ENCODE assay signal across 18 cellular contexts in genomic region chr3:38190481-38190881, GRCh38. TPM values are rescaled to one million over a fixed set of nuclear protein-coding genes. Genes with fewer than 3 reads are reported as not detected.
A peak's percentile ranks its signal among the peaks of the same experiment; 100 is the strongest.
DNase-seq lines count a peak whose midpoint lies in the region; ATAC-seq and TF ChIP-seq lines count a peak whose summit lies in the region.
"Had no signal": no experiment of that assay in that cellular context is flagged by ENCODE, and none has a peak within 500 bp of the region (broad histone marks: within the 10 kb centered on the region; RNA-seq: fewer than 3 reads in every experiment).

No MANE protein-coding gene starts in this region.

- H3K36me3 Mint-ChIP-seq in activated naive CD8-positive, alpha-beta T cell treated with anti-CD3 and anti-CD28 coated beads, Interleukin-2, amount 10 ng/mL, durations not matched to agents 7 days and 5 days: peaks cover 43% of the 10 kb centered on the region
- peaks cover 35% of the 10 kb centered on the region for H3K36me3 Mint-ChIP-seq in activated naive CD8-positive, alpha-beta T cell treated with anti-CD3 and anti-CD28 coated beads for 36 hours
- peaks cover 38% of the 10 kb centered on the region for H3K36me3 Mint-ChIP-seq in activated CD8-positive, alpha-beta T cell treated with anti-CD3 and anti-CD28 coated beads for 36 hours (ENCODE audit: low read depth)
- peaks cover 59% of the 10 kb centered on the region for H3K36me3 Mint-ChIP-seq in stimulated activated effector memory CD8-positive, alpha-beta T cell treated with anti-CD3 and anti-CD28 coated beads, Interleukin-12 subunit alpha, Interleukin-12 subunit beta, amount 100 ng/mL, for 72 hours

- peaks cover 0 to 11% (median 0%) of the 10 kb centered on the region in 4 donors for H3K4me1 ChIP-seq in esophagus muscularis mucosa

- H3K4me3 Mint-ChIP-seq in activated naive CD8-positive, alpha-beta T cell treated with anti-CD3 and anti-CD28 coated beads, Interleukin-2, amount 10 ng/mL, durations not matched to agents 7 days and 5 days: no peak overlapping the region
- no peak overlapping the region for H3K4me3 Mint-ChIP-seq in activated naive CD8-positive, alpha-beta T cell treated with anti-CD3 and anti-CD28 coated beads for 36 hours
- no peak overlapping the region for H3K4me3 Mint-ChIP-seq in activated CD8-positive, alpha-beta T cell treated with anti-CD3 and anti-CD28 coated beads for 36 hours
- H3K4me3 Mint-ChIP-seq in stimulated activated effector memory CD8-positive, alpha-beta T cell treated with anti-CD3 and anti-CD28 coated beads, Interleukin-12 subunit alpha, Interleukin-12 subunit beta, amount 100 ng/mL, for 72 hours: no peak overlapping the region
- H3K4me3 Mint-ChIP-seq: CD8-positive, alpha-beta T cell had no signal

- H3K27ac Mint-ChIP-seq in activated naive CD8-positive, alpha-beta T cell treated with anti-CD3 and anti-CD28 coated beads, Interleukin-2, amount 10 ng/mL, durations not matched to agents 7 days and 5 days: peak overlapping the region; percentile 26
- H3K27ac Mint-ChIP-seq in activated naive CD8-positive, alpha-beta T cell treated with anti-CD3 and anti-CD28 coated beads for 36 hours: no peak overlapping the region
- H3K27ac Mint-ChIP-seq in activated CD8-positive, alpha-beta T cell treated with anti-CD3 and anti-CD28 coated beads for 36 hours: no peak overlapping the region
- no peak overlapping the region for H3K27ac Mint-ChIP-seq in stimulated activated effector memory CD8-positive, alpha-beta T cell treated with anti-CD3 and anti-CD28 coated beads, Interleukin-12 subunit alpha, Interleukin-12 subunit beta, amount 100 ng/mL, for 72 hours
- H3K27ac Mint-ChIP-seq: CD8-positive, alpha-beta T cell had no signal

- peak; percentile 54 for ATAC-seq in activated naive CD8-positive, alpha-beta T cell treated with anti-CD3 and anti-CD28 coated beads, Interleukin-2, amount 10 ng/mL, durations not matched to agents 7 days and 5 days (ENCODE audit: low read depth)
- peak; percentile 47 for ATAC-seq in activated CD8-positive, alpha-beta T cell treated with anti-CD3 and anti-CD28 coated beads for 36 hours
- peak; percentile 86 for ATAC-seq in stimulated activated effector memory CD8-positive, alpha-beta T cell treated with anti-CD3 and anti-CD28 coated beads, Interleukin-12 subunit alpha, Interleukin-12 subunit beta, amount 100 ng/mL, for 72 hours
- ATAC-seq in GM18907 (IDR thresholded peaks at IDR 0.05; ENCODE audit: unreplicated experiment) (no peak), HG02870 (IDR thresholded peaks at IDR 0.05; ENCODE audit: unreplicated experiment) (no peak)
- ATAC-seq: CD8-positive, alpha-beta T cell; HepG2 had no signal

- no peak for TF ChIP-seq POLR2A in esophagus muscularis mucosa (IDR thresholded peaks at IDR 0.05; ENCODE audit: low read depth)

- CTCF ChIA-PET in activated CD8-positive, alpha-beta T cell treated with anti-CD3 and anti-CD28 coated beads for 36 hours (lab: Charles Lee): interaction anchor here (0.9 to 2.1 kb wide), 5 partner anchors 9 to 465 kb away, joined by 3 to 6 read pairs (median 5); no protein-coding TSS in a partner anchor

- no peaks in the 10 kb centered on the region for H3K27me3 ChIP-seq in esophagus muscularis mucosa

- peaks cover 10% of the 10 kb centered on the region for H3K4me1 Mint-ChIP-seq in activated naive CD8-positive, alpha-beta T cell treated with anti-CD3 and anti-CD28 coated beads, Interleukin-2, amount 10 ng/mL, durations not matched to agents 7 days and 5 days
- H3K4me1 Mint-ChIP-seq in activated naive CD8-positive, alpha-beta T cell treated with anti-CD3 and anti-CD28 coated beads for 36 hours: peaks cover 4% of the 10 kb centered on the region
- H3K4me1 Mint-ChIP-seq in activated CD8-positive, alpha-beta T cell treated with anti-CD3 and anti-CD28 coated beads for 36 hours (ENCODE audit: low read depth): peaks cover 2% of the 10 kb centered on the region
- H3K4me1 Mint-ChIP-seq in stimulated activated effector memory CD8-positive, alpha-beta T cell treated with anti-CD3 and anti-CD28 coated beads, Interleukin-12 subunit alpha, Interleukin-12 subunit beta, amount 100 ng/mL, for 72 hours: no peaks in the 10 kb centered on the region

- H3K9me3 ChIP-seq in esophagus muscularis mucosa: no peaks in the 10 kb centered on the region

- no peak for DNase-seq in activated naive CD8-positive, alpha-beta T cell treated with anti-CD3 and anti-CD28 coated beads, Interleukin-2, amount 10 ng/mL, durations not matched to agents 7 days and 5 days
- no peak for DNase-seq in activated naive CD8-positive, alpha-beta T cell treated with anti-CD3 and anti-CD28 coated beads for 36 hours
- no peak for DNase-seq in activated CD8-positive, alpha-beta T cell treated with anti-CD3 and anti-CD28 coated beads for 36 hours
- DNase-seq in epithelial cell of esophagus (ENCODE audit: low read depth): peak; percentile 66
- no peak for DNase-seq in stimulated activated effector memory CD8-positive, alpha-beta T cell treated with anti-CD3 and anti-CD28 coated beads, Interleukin-12 subunit alpha, Interleukin-12 subunit beta, amount 100 ng/mL, for 72 hours (ENCODE audit: low spot score in 2 of 2)
- DNase-seq in esophagus muscularis mucosa (ENCODE audit: extremely low spot score): no peak
- DNase-seq: CD8-positive, alpha-beta T cell; DND-41; GDM1; Karpas-422; NCI-H1417 treated with DMSO at 0.1 percent for 48 hours; NCI-H2029; NCI-H2171 treated with DMSO at 0.1 percent for 48 hours; NCI-H774; PC-9 had no signal

- no peak overlapping the region for H3K27ac ChIP-seq in esophagus muscularis mucosa (replicated peaks in 1 of 4)
- H3K27ac ChIP-seq: PC-9 had no signal

- no peak for TF ChIP-seq CTCF in activated CD8-positive, alpha-beta T cell treated with anti-CD3 and anti-CD28 coated beads for 36 hours (IDR thresholded peaks at IDR 0.05)
- TF ChIP-seq CTCF in epithelial cell of esophagus (IDR thresholded peaks at IDR 0.05; ENCODE audit: insufficient read depth, low read depth, low read length, missing control alignments) (no peak), esophagus muscularis mucosa (IDR thresholded peaks at IDR 0.05) (no peak)

- H3K4me3 ChIP-seq in epithelial cell of esophagus (ENCODE audit: low read length) (no peak overlapping the region), esophagus muscularis mucosa (no peak overlapping the region)
- H3K4me3 ChIP-seq: PC-9 had no signal

- no peaks in the 10 kb centered on the region for H3K27me3 Mint-ChIP-seq in activated naive CD8-positive, alpha-beta T cell treated with anti-CD3 and anti-CD28 coated beads, Interleukin-2, amount 10 ng/mL, durations not matched to agents 7 days and 5 days
- H3K27me3 Mint-ChIP-seq in activated naive CD8-positive, alpha-beta T cell treated with anti-CD3 and anti-CD28 coated beads for 36 hours: no peaks in the 10 kb centered on the region
- H3K27me3 Mint-ChIP-seq in activated CD8-positive, alpha-beta T cell treated with anti-CD3 and anti-CD28 coated beads for 36 hours: no peaks in the 10 kb centered on the region

- TF ChIP-seq EP300 in esophagus muscularis mucosa (IDR thresholded peaks at IDR 0.05): no peak

- intact Hi-C loops in activated CD8-positive, alpha-beta T cell treated with anti-CD3 and anti-CD28 coated beads for 36 hours (cut with micrococcal nuclease): no loop called here
- intact Hi-C loops in esophagus muscularis mucosa (cut with DNase I): no loop called here

- peaks cover 4 to 23% (median 10%) of the 10 kb centered on the region in 4 donors for H3K36me3 ChIP-seq in esophagus muscularis mucosa

- POLR2A ChIA-PET in activated naive CD8-positive, alpha-beta T cell treated with anti-CD3 and anti-CD28 coated beads, Interleukin-2, amount 10 ng/mL, durations not matched to agents 7 days and 5 days (lab: Charles Lee): interaction anchor here (3.4 kb wide), 1 partner anchor 25 kb away, joined by 18 read pairs; the partner anchor contains the start of gene OXSR1
- POLR2A ChIA-PET in activated CD8-positive, alpha-beta T cell treated with anti-CD3 and anti-CD28 coated beads for 36 hours (lab: Charles Lee): interaction anchor here (0.9 to 1.1 kb wide), 2 partner anchors 9 to 26 kb away, joined by 3 to 4 read pairs; no protein-coding TSS in a partner anchor

- H3K9me3 Mint-ChIP-seq in activated naive CD8-positive, alpha-beta T cell treated with anti-CD3 and anti-CD28 coated beads, Interleukin-2, amount 10 ng/mL, durations not matched to agents 7 days and 5 days: peaks cover 2% of the 10 kb centered on the region
- no peaks in the 10 kb centered on the region for H3K9me3 Mint-ChIP-seq in activated naive CD8-positive, alpha-beta T cell treated with anti-CD3 and anti-CD28 coated beads for 36 hours
- no peaks in the 10 kb centered on the region for H3K9me3 Mint-ChIP-seq in activated CD8-positive, alpha-beta T cell treated with anti-CD3 and anti-CD28 coated beads for 36 hours
- no peaks in the 10 kb centered on the region for H3K9me3 Mint-ChIP-seq in stimulated activated effector memory CD8-positive, alpha-beta T cell treated with anti-CD3 and anti-CD28 coated beads, Interleukin-12 subunit alpha, Interleukin-12 subunit beta, amount 100 ng/mL, for 72 hours

RNA-seq across cellular contexts. Expression of gene OXSR1, which starts 25.1 kb away (rescaled TPM):
- 10 to 100 TPM; 54.0 to 55.0 TPM for total RNA-seq in activated naive CD8-positive, alpha-beta T cell treated with anti-CD3 and anti-CD28 coated beads, Interleukin-2, amount 10 ng/mL, durations not matched to agents 7 days and 5 days
- total RNA-seq in activated naive CD8-positive, alpha-beta T cell treated with anti-CD3 and anti-CD28 coated beads for 36 hours: 10 to 100 TPM; 57.3 to 59.9 TPM
- total RNA-seq in activated CD8-positive, alpha-beta T cell treated with anti-CD3 and anti-CD28 coated beads for 36 hours: 10 to 100 TPM; 56.5 to 57.9 TPM
- total RNA-seq in esophagus muscularis mucosa: 10 to 100 TPM; 27.0 to 46.7 (median 32.9) TPM

RNA-seq across cellular contexts. Expression of gene MYD88, which starts 52.0 kb away (rescaled TPM):
- total RNA-seq in activated naive CD8-positive, alpha-beta T cell treated with anti-CD3 and anti-CD28 coated beads, Interleukin-2, amount 10 ng/mL, durations not matched to agents 7 days and 5 days: 10 to 100 TPM; 68.5 to 70.6 TPM
- 10 to 100 TPM; 46.2 to 48.0 TPM for total RNA-seq in activated naive CD8-positive, alpha-beta T cell treated with anti-CD3 and anti-CD28 coated beads for 36 hours
- 10 to 100 TPM; 29.3 to 31.8 TPM for total RNA-seq in activated CD8-positive, alpha-beta T cell treated with anti-CD3 and anti-CD28 coated beads for 36 hours
- total RNA-seq in esophagus muscularis mucosa: 10 to 100 TPM; 21.2 to 38.6 (median 26.1) TPM

RNA-seq across cellular contexts. Expression of gene ACAA1, which starts 53.6 kb away (rescaled TPM):
- 10 to 100 TPM; 89.0 to 93.5 TPM for total RNA-seq in activated naive CD8-positive, alpha-beta T cell treated with anti-CD3 and anti-CD28 coated beads, Interleukin-2, amount 10 ng/mL, durations not matched to agents 7 days and 5 days
- total RNA-seq in activated naive CD8-positive, alpha-beta T cell treated with anti-CD3 and anti-CD28 coated beads for 36 hours: 10 to 100 TPM; 69.0 to 70.2 TPM
- 10 to 100 TPM; 70.1 to 72.0 TPM for total RNA-seq in activated CD8-positive, alpha-beta T cell treated with anti-CD3 and anti-CD28 coated beads for 36 hours
- total RNA-seq in esophagus muscularis mucosa: 10 to 100 TPM; 31.3 to 49.4 (median 39.1) TPM

Comparison
In these comparisons a context has a peak if more than half of its experiments do, and no peak if none do; other contexts are left out.
1. ATAC-seq: peak in activated naive CD8-positive, alpha-beta T cell treated with anti-CD3 and anti-CD28 coated beads, Interleukin-2, amount 10 ng/mL, durations not matched to agents 7 days and 5 days (single experiment), activated CD8-positive, alpha-beta T cell treated with anti-CD3 and anti-CD28 coated beads for 36 hours (single experiment) and stimulated activated effector memory CD8-positive, alpha-beta T cell treated with anti-CD3 and anti-CD28 coated beads, Interleukin-12 subunit alpha, Interleukin-12 subunit beta, amount 100 ng/mL, for 72 hours (single experiment); none in GM18907 (single experiment) and HG02870 (single experiment).